ENCODE assay signal across 8 cellular contexts in genomic region chr17:39928868-39929651, GRCh38. TPM values are rescaled to one million over a fixed set of nuclear protein-coding genes. Genes with fewer than 3 reads are reported as not detected.
DNase-seq lines count a peak whose midpoint lies in the region; ATAC-seq and TF ChIP-seq lines count a peak whose summit lies in the region.
"Had no signal": no experiment of that assay in that cellular context is flagged by ENCODE, and none has a peak within 500 bp of the region (broad histone marks: within the 10 kb centered on the region; RNA-seq: fewer than 3 reads in every experiment).

No MANE protein-coding gene starts in this region.

- peak overlapping the region; percentile 10; the same call in 2 of the 3 replicates for H3K4me3 Mint-ChIP-seq in GM23338

- no peak overlapping the region; the same call in 1 of the 2 replicates for H3K27ac ChIP-seq in GM23338 (ENCODE audit: low read depth)
- peak overlapping the region; percentile 87 for H3K27ac ChIP-seq in RWPE2 (ENCODE audit: poor library complexity, severe bottlenecking)
- H3K27ac ChIP-seq in fibroblast of lung (ENCODE audit: insufficient read depth, low read length): peak overlapping the region; percentile 89
- peak overlapping the region; percentile 97 for H3K27ac ChIP-seq in skeletal muscle tissue (ENCODE audit: low read depth, low read length)

- H3K9me2 ChIP-seq in GM23338 (ENCODE audit: insufficient read depth): no peaks in the 10 kb centered on the region

- H3K27me3 ChIP-seq in GM23338 (ENCODE audit: insufficient read depth) (no peaks in the 10 kb centered on the region), RWPE2 (ENCODE audit: insufficient read depth, poor library complexity, severe bottlenecking) (no peaks in the 10 kb centered on the region), fibroblast of lung (ENCODE audit: control insufficient read depth, insufficient read depth, low read length) (no peaks in the 10 kb centered on the region), skeletal muscle tissue (ENCODE audit: control insufficient read depth in 3 of 3, insufficient read depth in 3 of 3, low read length in 3 of 3) (no peaks in the 10 kb centered on the region)

- peaks cover 20% of the 10 kb centered on the region for H3K4me1 ChIP-seq in GM23338 (ENCODE audit: insufficient read depth)
- H3K4me1 ChIP-seq in RWPE2 (ENCODE audit: insufficient read depth, poor library complexity, severe bottlenecking): peaks cover 19% of the 10 kb centered on the region
- H3K4me1 ChIP-seq in fibroblast of lung (ENCODE audit: control insufficient read depth, extremely low read depth, insufficient read depth, low read length): peaks cover 35% of the 10 kb centered on the region
- H3K4me1 ChIP-seq in skeletal muscle tissue (ENCODE audit: control insufficient read depth in 3 of 3, insufficient read depth in 3 of 3, low read length in 3 of 3): peaks cover 44 to 58% (median 45%) of the 10 kb centered on the region in 3 donors

- H4K20me1 ChIP-seq in GM23338 (replicated peaks; ENCODE audit: insufficient read depth): peaks cover 17% of the 10 kb centered on the region
- H4K20me1 ChIP-seq in fibroblast of lung (ENCODE audit: control insufficient read depth, extremely low read depth, insufficient read depth, low read length): no peaks in the 10 kb centered on the region

- H3F3A ChIP-seq in GM23338 (replicated peaks; ENCODE audit: low read depth): peaks cover 7% of the 10 kb centered on the region

- TF ChIP-seq CTCF in GM23338 (conservative IDR thresholded peaks at IDR 0.05; ENCODE audit: low read depth in 2 of 2): no peak
- no peak for TF ChIP-seq CTCF in RWPE2 (IDR thresholded peaks at IDR 0.05; ENCODE audit: poor library complexity, severe bottlenecking)
- no peak for TF ChIP-seq CTCF in fibroblast of lung (conservative IDR thresholded peaks at IDR 0.05 in 1 of 2, IDR thresholded peaks at IDR 0.05 in 1 of 2; ENCODE audit: low read depth in 1 of 2, low read length in 2 of 2)

- H3K27me3 Mint-ChIP-seq in GM23338 (ENCODE audit: insufficient read depth, low read depth, poor library complexity): peaks cover 5% of the 10 kb centered on the region

- H3K27ac Mint-ChIP-seq in GM23338: no peak overlapping the region

- H3K4me2 ChIP-seq in GM23338: peak overlapping the region; percentile 94
- H3K4me2 ChIP-seq in fibroblast of lung (ENCODE audit: extremely low read depth, insufficient read depth, low read length): peak overlapping the region; percentile 98

- peaks cover 48% of the 10 kb centered on the region for H3K4me1 Mint-ChIP-seq in GM23338

- no peak for DNase-seq in GM23338 (ENCODE audit: low spot score)
- no peak for DNase-seq in RWPE2 (ENCODE audit: low spot score)
- DNase-seq in fibroblast of lung (ENCODE audit: low read depth in 2 of 2): peak; percentile 89 to 95
- DNase-seq in C1 segment of cervical spinal cord (lab: John Stamatoyannopoulos, UW): no peak
- no peak for DNase-seq in NCI-H526 (lab: John Stamatoyannopoulos, UW)

- H3K9ac ChIP-seq in fibroblast of lung (ENCODE audit: insufficient read depth, low read length) (peak overlapping the region; percentile 33), skeletal muscle tissue (ENCODE audit: low read depth in 1 of 3, low read length in 3 of 3) (peak overlapping the region; percentile 87 to 96 (median 90))

- H3K4me3 ChIP-seq in GM23338: 0 out of 2 replicates have a peak overlapping the region, but pooled peaks have one; percentile 97
- no peak overlapping the region for H3K4me3 ChIP-seq in RWPE2 (ENCODE audit: severe bottlenecking)
- peak overlapping the region in 1 of 4 experiments; percentile 13 for H3K4me3 ChIP-seq in fibroblast of lung (replicated peaks in 1 of 4; ENCODE audit: control extremely low read depth in 1 of 4, insufficient read depth in 1 of 4, low read depth in 3 of 4, low read length in 4 of 4)
- H3K4me3 ChIP-seq in skeletal muscle tissue (ENCODE audit: low read length in 3 of 3): peak overlapping the region; percentile 75 to 95 (median 75)

- H3K36me3 ChIP-seq in GM23338 (ENCODE audit: insufficient read depth) (no peaks in the 10 kb centered on the region), RWPE2 (ENCODE audit: low read depth) (no peaks in the 10 kb centered on the region), fibroblast of lung (ENCODE audit: control insufficient read depth, insufficient read depth, low read length) (no peaks in the 10 kb centered on the region), skeletal muscle tissue (ENCODE audit: control insufficient read depth in 3 of 3, insufficient read depth in 3 of 3, low read length in 3 of 3) (peaks cover 0 to 1% (median under 1%) of the 10 kb centered on the region in 3 donors)

- H2AFZ ChIP-seq in GM23338: no peak overlapping the region
- H2AFZ ChIP-seq in fibroblast of lung (ENCODE audit: low read length): no peak overlapping the region

- no peaks in the 10 kb centered on the region for H3K9me3 Mint-ChIP-seq in GM23338

- no peaks in the 10 kb centered on the region for H3K9me3 ChIP-seq in RWPE2 (ENCODE audit: severe bottlenecking)
- H3K9me3 ChIP-seq in fibroblast of lung (ENCODE audit: control insufficient read depth, insufficient read depth, low read depth, low read length): no peaks in the 10 kb centered on the region
- H3K9me3 ChIP-seq in skeletal muscle tissue (ENCODE audit: control insufficient read depth in 3 of 3, low read length in 3 of 3): no peaks in the 10 kb centered on the region

- H3K79me2 ChIP-seq in GM23338 (replicated peaks; ENCODE audit: insufficient read depth): peaks cover 31% of the 10 kb centered on the region
- H3K79me2 ChIP-seq in fibroblast of lung (ENCODE audit: control insufficient read depth, insufficient read depth, low read length): peaks cover 25% of the 10 kb centered on the region

- TF ChIP-seq POLR2A in GM18505 (IDR thresholded peaks at IDR 0.05; ENCODE audit: borderline replicate concordance, extremely low read depth, insufficient read depth, insufficient read length): no peak

- ATAC-seq in GM23338 (no peak), RWPE2 (ENCODE audit: low read depth) (peak; percentile 75), GM18505 (IDR thresholded peaks at IDR 0.05; ENCODE audit: unreplicated experiment) (no peak)

- H3K36me3 Mint-ChIP-seq in GM23338 (ENCODE audit: low read depth): peaks cover 5% of the 10 kb centered on the region; the same call in 1 of the 3 replicates

TF ChIP-seq in GM23338, 12 proteins besides CTCF, POLR2A, EP300 and RAD21 (continues in another document):
- TF ChIP-seq REST (IDR thresholded peaks at IDR 0.05; ENCODE audit: unreplicated experiment): no peak
- no peak for TF ChIP-seq ZNF114 (CRISPR knock-in tag; IDR thresholded peaks at IDR 0.05)

RNA-seq across cellular contexts. Expression of gene LRRC3C, which starts 1.5 kb away (rescaled TPM):
- 0.24 TPM in 1 of 2 replicates, not detected in the other for total RNA-seq in GM23338 (2014; rRNA removed; shearing (Covaris generic))
- not detected in 2 replicates for polyA plus RNA-seq in GM23338 (2016; fragmentation: Nextera tagmentation; extraction: Ambion mirVana)
- total RNA-seq in fibroblast of lung: not detected in 2 replicates
- polyA plus RNA-seq in fibroblast of lung: not detected in 2 replicates
- not detected in 2 replicates for polyA plus RNA-seq in fibroblast of lung (2012)
- polyA minus RNA-seq in fibroblast of lung (ENCODE audit: low replicate concordance): not detected in 2 replicates
- total RNA-seq in skeletal muscle tissue: not detected
- total RNA-seq: activated CD8-positive, alpha-beta memory T cell treated with anti-CD3 and anti-CD28 coated beads for 36 hours had no signal

RNA-seq across cellular contexts. Expression of gene ORMDL3, which starts 1.7 kb away (rescaled TPM):
- 38.5 and 39.2 TPM in 2 replicates for total RNA-seq in GM23338 (2014; rRNA removed; shearing (Covaris generic))
- 33.6 and 41.3 TPM in 2 replicates for polyA plus RNA-seq in GM23338 (2016; fragmentation: Nextera tagmentation; extraction: Ambion mirVana)
- total RNA-seq in fibroblast of lung: 48.1 and 51.9 TPM in 2 replicates
- polyA plus RNA-seq in fibroblast of lung: 22.3 and 30.1 TPM in 2 replicates
- polyA plus RNA-seq in fibroblast of lung (2012): 64.2 and 75.9 TPM in 2 replicates
- polyA minus RNA-seq in fibroblast of lung (ENCODE audit: low replicate concordance): 144 and 147 TPM in 2 replicates
- total RNA-seq in skeletal muscle tissue: 37.1 TPM

RNA-seq across cellular contexts. Expression of gene GSDMB, which starts 10.6 kb away (rescaled TPM):
- 5.4 and 12.6 TPM in 2 replicates for total RNA-seq in GM23338 (2014; rRNA removed; shearing (Covaris generic))
- polyA plus RNA-seq in GM23338 (2016; fragmentation: Nextera tagmentation; extraction: Ambion mirVana): 5.5 and 7.6 TPM in 2 replicates
- total RNA-seq in fibroblast of lung: 4.4 and 5.6 TPM in 2 replicates
- polyA plus RNA-seq in fibroblast of lung: 1.1 and 2.3 TPM in 2 replicates
- polyA plus RNA-seq in fibroblast of lung (2012): 1.1 and 2.6 TPM in 2 replicates
- polyA minus RNA-seq in fibroblast of lung (ENCODE audit: low replicate concordance): 0.75 and 0.82 TPM in 2 replicates
- total RNA-seq in skeletal muscle tissue: 8.9 TPM

RNA-seq across cellular contexts. Expression of gene GSDMA, which starts 33.7 kb away (rescaled TPM):
- total RNA-seq in GM23338 (2014; rRNA removed; shearing (Covaris generic)): 1.0 TPM in 1 of 2 replicates, not detected in the other
- polyA plus RNA-seq in GM23338 (2016; fragmentation: Nextera tagmentation; extraction: Ambion mirVana) (not detected in 2 replicates), fibroblast of lung (not detected in 2 replicates)
- total RNA-seq in fibroblast of lung (not detected in 2 replicates), skeletal muscle tissue (not detected)
- not detected in 2 replicates for polyA plus RNA-seq in fibroblast of lung (2012)
- not detected in 2 replicates for polyA minus RNA-seq in fibroblast of lung (ENCODE audit: low replicate concordance)

RNA-seq across cellular contexts. Expression of gene PSMD3, which starts 51.5 kb away (rescaled TPM):
- total RNA-seq in GM23338 (2014; rRNA removed; shearing (Covaris generic)): 200 and 217 TPM in 2 replicates
- polyA plus RNA-seq in GM23338 (2016; fragmentation: Nextera tagmentation; extraction: Ambion mirVana) (100 and 112 TPM in 2 replicates), fibroblast of lung (66.9 and 107 TPM in 2 replicates)
- total RNA-seq in fibroblast of lung (55.2 and 55.5 TPM in 2 replicates), skeletal muscle tissue (56.4 TPM)
- 83.3 and 134 TPM in 2 replicates for polyA plus RNA-seq in fibroblast of lung (2012)
- 181 and 235 TPM in 2 replicates for polyA minus RNA-seq in fibroblast of lung (ENCODE audit: low replicate concordance)

Comparison
In these comparisons a context has a peak if more than half of its experiments do, and no peak if none do; other contexts are left out.
1. DNase-seq: peak in fibroblast of lung (2 of 2); none in GM23338 (single experiment), RWPE2 (single experiment), C1 segment of cervical spinal cord (0 of 14) and NCI-H526 (0 of 2).